9 cellular contexts compared by ENCODE assay signal in the genomic region with DNA sequence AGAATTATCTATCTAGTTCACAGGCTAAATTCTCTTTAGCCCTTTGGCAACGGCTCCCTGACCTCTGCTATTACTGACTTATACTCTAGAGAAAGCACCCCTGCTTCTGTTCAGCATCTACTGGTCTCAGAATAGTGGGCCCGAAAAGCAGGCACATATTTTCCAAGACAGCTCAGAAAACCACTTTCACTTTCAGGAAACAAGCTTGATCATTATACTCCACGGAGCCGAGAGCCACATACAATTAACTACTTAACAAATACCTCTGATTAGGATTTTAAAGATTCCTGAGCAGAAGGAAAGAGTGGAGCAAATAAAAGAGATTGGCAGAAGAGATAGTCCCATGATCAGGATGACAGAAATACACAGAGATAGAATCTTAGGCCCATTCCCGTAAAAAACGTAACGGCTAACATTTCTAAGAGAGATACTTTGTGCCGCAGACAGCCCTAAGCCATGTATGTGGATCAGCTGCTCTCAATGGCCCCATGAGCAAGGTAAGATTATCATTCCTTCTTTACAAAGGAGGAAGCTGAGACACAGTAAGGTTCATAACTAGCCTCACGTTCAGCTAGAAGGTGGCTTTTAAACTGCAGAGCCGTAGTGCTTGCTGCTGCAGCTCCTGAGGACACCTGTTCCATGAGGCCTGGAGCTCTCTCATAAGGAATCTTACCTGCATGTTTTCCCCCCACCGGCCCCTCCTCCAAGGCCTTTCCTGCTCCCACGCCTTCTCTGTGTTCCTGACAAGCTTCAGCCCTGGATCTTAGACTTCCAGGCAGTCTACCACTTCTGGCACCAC.
DNase-seq lines count a peak whose midpoint lies in the region; ATAC-seq and TF ChIP-seq lines count a peak whose summit lies in the region.
"Had no signal": no experiment of that assay in that cellular context is flagged by ENCODE, and none has a peak within 500 bp of the region (broad histone marks: within the 10 kb centered on the region; RNA-seq: fewer than 3 reads in every experiment).

No MANE protein-coding gene starts in this region.

- no peak overlapping the region for H2AK9ac ChIP-seq in IMR-90 (replicated peaks; ENCODE audit: low read depth, low read length, poor library complexity)

- no peak overlapping the region for H4K5ac ChIP-seq in IMR-90 (ENCODE audit: low read depth, low read length)

- no TSS peak for BruUV-seq in IMR-90 (replicated peaks; lab: Mats Ljungman, UMichigan)

- TF ChIP-seq RAD21 in IMR-90 (IDR thresholded peaks at IDR 0.05; ENCODE audit: low read length), result no peak

- no peak overlapping the region for H3K4ac ChIP-seq in IMR-90 (ENCODE audit: low read depth, low read length)

- CTCF ChIA-PET in IMR-90 (lab: Yijun Ruan, JAX), result no interaction called here

- peaks cover 2% of the 10 kb centered on the region; the same call in 1 of the 2 replicates for H3K27me3 ChIP-seq in IMR-90 (ENCODE audit: control insufficient read depth, insufficient read depth, low read length)
- no peaks in the 10 kb centered on the region for H3K27me3 ChIP-seq in hepatocyte

- H3K79me1 ChIP-seq in IMR-90 (ENCODE audit: low read depth in 1 of 2, low read length in 2 of 2), result no peaks in the 10 kb centered on the region

- no peak overlapping the region for H4K8ac ChIP-seq in IMR-90 (ENCODE audit: low read depth in 2 of 2, low read length in 2 of 2)

- H3K4me2 ChIP-seq in IMR-90 (ENCODE audit: low read depth, low read length), result peak overlapping the region; percentile 40; the same call in 1 of the 2 replicates
- H3K4me2 ChIP-seq in hepatocyte, result peak overlapping the region; percentile 72

- intact Hi-C loops in IMR-90 (cut with micrococcal nuclease), result no loop called here

- no peak overlapping the region for H3K18ac ChIP-seq in IMR-90 (ENCODE audit: low read depth, low read length)

- peaks cover 0 to 10% of the 10 kb centered on the region in 2 donors for H3K36me3 Mint-ChIP-seq in activated naive CD4-positive, alpha-beta T cell treated with anti-CD3 and anti-CD28 coated beads, Interleukin-2, amount 50 U/mL, for 72 hours

- peaks cover 0 to 5% of the 10 kb centered on the region in 2 donors for H3K9me3 Mint-ChIP-seq in activated naive CD4-positive, alpha-beta T cell treated with anti-CD3 and anti-CD28 coated beads, Interleukin-2, amount 50 U/mL, for 72 hours

- H3K56ac ChIP-seq in IMR-90 (ENCODE audit: extremely low read depth, insufficient read depth, low read length), result no peak overlapping the region

- no peak; the same call in 1 of the 2 replicates for ATAC-seq in IMR-90 (ENCODE audit: low read depth)
- ATAC-seq in activated naive CD4-positive, alpha-beta T cell treated with anti-CD3 and anti-CD28 coated beads, Interleukin-2, amount 50 U/mL, for 72 hours, result peak; percentile 84 to 86
- ATAC-seq in HG02852 (IDR thresholded peaks at IDR 0.05; ENCODE audit: unreplicated experiment), result no peak
- no peak for ATAC-seq in HG02642 (IDR thresholded peaks at IDR 0.05; ENCODE audit: poor library complexity, unreplicated experiment)

- no peaks in the 10 kb centered on the region for H3K9me1 ChIP-seq in IMR-90 (ENCODE audit: insufficient read depth, low read length)

- no peak for TF ChIP-seq POLR2A in IMR-90 (IDR thresholded peaks at IDR 0.05; ENCODE audit: low read depth, low read length)

- no peaks in the 10 kb centered on the region for H3K36me3 ChIP-seq in IMR-90 (ENCODE audit: control insufficient read depth, insufficient read depth, low read length)
- no peaks in the 10 kb centered on the region for H3K36me3 ChIP-seq in hepatocyte (replicated peaks; ENCODE audit: insufficient read depth, low read depth)

- WGBS in IMR-90 (ENCODE audit: extremely low coverage in 2 of 2, insufficient read length in 1 of 2), 2 experiments, result 72% methylated on average over 4 of the region's 12 CpGs; no CpG with 5 or more reads in 1 of the 2 experiments
- WGBS in hepatocyte (ENCODE audit: low lambda C conversion rate, missing lambda C conversion rate), result 48% methylated on average over 12 of the region's 12 CpGs

- no peak overlapping the region for H2BK5ac ChIP-seq in IMR-90 (ENCODE audit: low read depth, low read length, poor library complexity, severe bottlenecking)

- H4K20me1 ChIP-seq in IMR-90 (ENCODE audit: insufficient read depth, low read length) (no peaks in the 10 kb centered on the region), hepatocyte (ENCODE audit: insufficient read depth, poor library complexity, severe bottlenecking) (no peaks in the 10 kb centered on the region)

- H3K4me1 ChIP-seq in IMR-90 (ENCODE audit: control insufficient read depth, insufficient read depth, low read length), result no peaks in the 10 kb centered on the region
- H3K4me1 ChIP-seq in hepatocyte (ENCODE audit: insufficient read depth), result peaks cover 15% of the 10 kb centered on the region

- no peak overlapping the region for H3K14ac ChIP-seq in IMR-90 (replicated peaks; ENCODE audit: low read depth, low read length)

- no peak overlapping the region for H2BK120ac ChIP-seq in IMR-90 (ENCODE audit: low read depth, low read length)

- H2AFZ ChIP-seq in IMR-90 (replicated peaks; ENCODE audit: low read length, poor library complexity) (no peak overlapping the region), hepatocyte (peak overlapping the region; percentile 31)

- DNase-seq in IMR-90 (no peak), hepatocyte (ENCODE audit: low spot score) (peak; percentile 32), NCI-H1694 treated with DMSO at 0.1 percent for 48 hours (lab: John Stamatoyannopoulos, UW) (no peak), GOT3 (lab: John Stamatoyannopoulos, UW) (no peak)
- peak in 1 of 2 donors; percentile 27 for DNase-seq in activated naive CD4-positive, alpha-beta T cell treated with anti-CD3 and anti-CD28 coated beads, Interleukin-2, amount 50 U/mL, for 72 hours (ENCODE audit: low spot score in 2 of 2)
- peak; percentile 45 for DNase-seq in stimulated activated CD4-positive, alpha-beta T cell treated with anti-CD3 and anti-CD28 coated beads, Interleukin-4, amount 100 ng/mL, for 24 hours
- DNase-seq: cortex of kidney had no signal

- no peak overlapping the region for H2AK5ac ChIP-seq in IMR-90 (ENCODE audit: low read depth, low read length)

- H4K91ac ChIP-seq in IMR-90 (ENCODE audit: insufficient read depth, low read depth, low read length), result no peak overlapping the region

- no peak overlapping the region for H2BK20ac ChIP-seq in IMR-90 (ENCODE audit: low read depth, low read length)

- peak overlapping the region; percentile 26 to 83 for H3K27ac Mint-ChIP-seq in activated naive CD4-positive, alpha-beta T cell treated with anti-CD3 and anti-CD28 coated beads, Interleukin-2, amount 50 U/mL, for 72 hours

- dilution Hi-C loops in IMR-90 (cut with HindIII; ENCODE audit: low sequenced_read_pairs, unreplicated experiment), result no loop called here

- POLR2A ChIA-PET in IMR-90 (lab: Charles Lee; ENCODE audit: unreplicated experiment), result no interaction called here

- H2BK15ac ChIP-seq in IMR-90 (ENCODE audit: low read depth, low read length), result no peak overlapping the region

- H3K27ac ChIP-seq in IMR-90 (ENCODE audit: insufficient read depth, low read length) (no peak overlapping the region), hepatocyte (peak overlapping the region; percentile 38)

- H3K23ac ChIP-seq in IMR-90 (ENCODE audit: low read depth, low read length), result no peak overlapping the region

- in situ Hi-C loops in IMR-90 (cut with MboI; ENCODE audit: low sequenced_read_pairs), result no loop called here

- H3K9ac ChIP-seq in IMR-90 (ENCODE audit: low read depth, low read length), result no peak overlapping the region

- H3K9me3 ChIP-seq in IMR-90 (ENCODE audit: control insufficient read depth, insufficient read depth, low read length) (no peaks in the 10 kb centered on the region), hepatocyte (ENCODE audit: low read depth) (no peaks in the 10 kb centered on the region)

- H3K4me3 ChIP-seq in IMR-90 (ENCODE audit: insufficient read depth, low read depth, low read length), result no peak overlapping the region
- H3K4me3 ChIP-seq in hepatocyte, result no peak overlapping the region

- H3K79me2 ChIP-seq in hepatocyte, result no peaks in the 10 kb centered on the region

- no peaks in the 10 kb centered on the region for H3K9me2 ChIP-seq in hepatocyte (replicated peaks; ENCODE audit: insufficient read depth)

- TF ChIP-seq CTCF in IMR-90 (conservative IDR thresholded peaks at IDR 0.05; ENCODE audit: low read depth, low read length) (no peak), hepatocyte (IDR thresholded peaks at IDR 0.05; ENCODE audit: poor library complexity) (no peak)

TF ChIP-seq in IMR-90, 13 proteins besides CTCF, POLR2A, EP300 and RAD21 (continues in another document):
- TF ChIP-seq MAZ (IDR thresholded peaks at IDR 0.05; ENCODE audit: borderline replicate concordance, low read depth, low read length) (no peak), MAFK (IDR thresholded peaks at IDR 0.05; ENCODE audit: low read depth, low read length) (no peak), CHD1 (IDR thresholded peaks at IDR 0.05; ENCODE audit: low read depth, low read length) (no peak), CEBPB (IDR thresholded peaks at IDR 0.05; ENCODE audit: low read depth, low read length) (no peak), FOS (IDR thresholded peaks at IDR 0.05; ENCODE audit: low read depth, low read length) (no peak), RFX5 (IDR thresholded peaks at IDR 0.05; ENCODE audit: low read depth, low read length) (no peak), MXI1 (IDR thresholded peaks at IDR 0.05; ENCODE audit: borderline replicate concordance, low read depth, low read length) (no peak), RCOR1 (IDR thresholded peaks at IDR 0.05; ENCODE audit: insufficient replicate concordance, low read length) (no peak), NFE2L2 (IDR thresholded peaks at IDR 0.05; ENCODE audit: low read depth, low read length) (no peak), SMC3 (IDR thresholded peaks at IDR 0.05; ENCODE audit: low read depth, low read length) (no peak)
- TF ChIP-seq, protein P1, sequence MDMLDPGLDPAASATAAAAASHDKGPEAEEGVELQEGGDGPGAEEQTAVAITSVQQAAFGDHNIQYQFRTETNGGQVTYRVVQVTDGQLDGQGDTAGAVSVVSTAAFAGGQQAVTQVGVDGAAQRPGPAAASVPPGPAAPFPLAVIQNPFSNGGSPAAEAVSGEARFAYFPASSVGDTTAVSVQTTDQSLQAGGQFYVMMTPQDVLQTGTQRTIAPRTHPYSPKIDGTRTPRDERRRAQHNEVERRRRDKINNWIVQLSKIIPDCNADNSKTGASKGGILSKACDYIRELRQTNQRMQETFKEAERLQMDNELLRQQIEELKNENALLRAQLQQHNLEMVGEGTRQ (IDR thresholded peaks at IDR 0.05; ENCODE audit: low read depth, low read length), result no peak
- TF ChIP-seq, protein P2, sequence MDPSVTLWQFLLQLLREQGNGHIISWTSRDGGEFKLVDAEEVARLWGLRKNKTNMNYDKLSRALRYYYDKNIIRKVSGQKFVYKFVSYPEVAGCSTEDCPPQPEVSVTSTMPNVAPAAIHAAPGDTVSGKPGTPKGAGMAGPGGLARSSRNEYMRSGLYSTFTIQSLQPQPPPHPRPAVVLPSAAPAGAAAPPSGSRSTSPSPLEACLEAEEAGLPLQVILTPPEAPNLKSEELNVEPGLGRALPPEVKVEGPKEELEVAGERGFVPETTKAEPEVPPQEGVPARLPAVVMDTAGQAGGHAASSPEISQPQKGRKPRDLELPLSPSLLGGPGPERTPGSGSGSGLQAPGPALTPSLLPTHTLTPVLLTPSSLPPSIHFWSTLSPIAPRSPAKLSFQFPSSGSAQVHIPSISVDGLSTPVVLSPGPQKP (IDR thresholded peaks at IDR 0.05; ENCODE audit: borderline replicate concordance, low read depth, low read length), result no peak

Comparison
In these comparisons a context has a peak if more than half of its experiments do, and no peak if none do; other contexts are left out.
1. ATAC-seq: peak in activated naive CD4-positive, alpha-beta T cell treated with anti-CD3 and anti-CD28 coated beads, Interleukin-2, amount 50 U/mL, for 72 hours (2 of 2); none in IMR-90 (single experiment), HG02852 (single experiment) and HG02642 (single experiment).
2. DNase-seq: peak in hepatocyte (single experiment) and stimulated activated CD4-positive, alpha-beta T cell treated with anti-CD3 and anti-CD28 coated beads, Interleukin-4, amount 100 ng/mL, for 24 hours (single experiment); none in IMR-90 (single experiment), NCI-H1694 treated with DMSO at 0.1 percent for 48 hours (single experiment) and GOT3 (single experiment).